Comparison of ENCODE assay signal across 8 cellular contexts in genomic region chr12:47773062-47773857, GRCh38. TPM values are rescaled to one million over a fixed set of nuclear protein-coding genes. Genes with fewer than 3 reads are reported as not detected.
DNase-seq lines count a peak whose midpoint lies in the region; ATAC-seq and TF ChIP-seq lines count a peak whose summit lies in the region.

Gene SLC48A1, plus strand, starts transcription at chr12:47773238. Its CDS starts 67 bp downstream, at chr12:47773305.

- intact Hi-C loops in activated CD8-positive, alpha-beta T cell treated with anti-CD3 and anti-CD28 coated beads for 36 hours (cut with micrococcal nuclease) = no loop called here

- no peaks in the 10 kb centered on the region for H3K27me3 ChIP-seq in ACC112 (ENCODE audit: insufficient read depth, low read length)
- H3K27me3 ChIP-seq in effector memory CD4-positive, alpha-beta T cell (replicated peaks; ENCODE audit: control insufficient read depth, insufficient read depth, low read length, poor library complexity, severe bottlenecking) = no peaks in the 10 kb centered on the region

- H3K79me2 ChIP-seq in ACC112 (ENCODE audit: control insufficient read depth, insufficient read depth, low read length, unreplicated experiment) = no peaks in the 10 kb centered on the region

- peak; percentile 87 for ATAC-seq in GM18511 (IDR thresholded peaks at IDR 0.05; ENCODE audit: unreplicated experiment)
- ATAC-seq in HG02970 (IDR thresholded peaks at IDR 0.05; ENCODE audit: low FRiP score, unreplicated experiment) = peak; percentile 72
- ATAC-seq in activated CD8-positive, alpha-beta T cell treated with anti-CD3 and anti-CD28 coated beads for 36 hours = peak; percentile 71

- H3K4me1 ChIP-seq in ACC112 (ENCODE audit: control insufficient read depth, insufficient read depth, low read length, unreplicated experiment) = peaks cover 47% of the 10 kb centered on the region
- H3K4me1 ChIP-seq in effector memory CD4-positive, alpha-beta T cell (ENCODE audit: control insufficient read depth, insufficient read depth, low read length, poor library complexity, severe bottlenecking) = peaks cover 9% of the 10 kb centered on the region

- CTCF ChIA-PET in activated CD8-positive, alpha-beta T cell treated with anti-CD3 and anti-CD28 coated beads for 36 hours (lab: Charles Lee) = interaction anchor here (0.9 to 19.4 kb wide), 10 partner anchors 9 to 64 kb away, joined by 3 to 685 read pairs (median 4); no protein-coding TSS in a partner anchor

- H3K9me3 ChIP-seq in effector memory CD4-positive, alpha-beta T cell (ENCODE audit: control insufficient read depth, low read length) = no peaks in the 10 kb centered on the region

- no peak within 1 kb of the TSS for H3K27ac ChIP-seq in ACC112 (ENCODE audit: low read depth, low read length)
- H3K27ac ChIP-seq in effector memory CD4-positive, alpha-beta T cell (ENCODE audit: insufficient read depth, low read length, poor library complexity, severe bottlenecking) = peak within 1 kb of the TSS; percentile 59

- H3K9me3 Mint-ChIP-seq in activated CD8-positive, alpha-beta T cell treated with anti-CD3 and anti-CD28 coated beads for 36 hours = no peaks in the 10 kb centered on the region

- H3K4me3 ChIP-seq in ACC112 (ENCODE audit: low read depth, low read length) = peak within 1 kb of the TSS; percentile 88
- peak within 1 kb of the TSS; percentile 66 for H3K4me3 ChIP-seq in effector memory CD4-positive, alpha-beta T cell (ENCODE audit: insufficient read depth, low read depth, low read length, poor library complexity, severe bottlenecking)

- H2AFZ ChIP-seq in ACC112 (ENCODE audit: low read length, unreplicated experiment) = peak within 1 kb of the TSS; percentile 93

- H3K4me1 Mint-ChIP-seq in activated CD8-positive, alpha-beta T cell treated with anti-CD3 and anti-CD28 coated beads for 36 hours (ENCODE audit: low read depth) = peaks cover 16% of the 10 kb centered on the region

- POLR2A ChIA-PET in activated CD8-positive, alpha-beta T cell treated with anti-CD3 and anti-CD28 coated beads for 36 hours (lab: Charles Lee) = interaction anchor here (0.6 to 2.2 kb wide), 7 partner anchors 8 to 44 kb away, joined by 3 to 11 read pairs (median 4); no protein-coding TSS in a partner anchor

- peak within 1 kb of the TSS; percentile 87 for H3K4me3 Mint-ChIP-seq in activated CD8-positive, alpha-beta T cell treated with anti-CD3 and anti-CD28 coated beads for 36 hours

- peak within 1 kb of the TSS; percentile 52 for H3K27ac Mint-ChIP-seq in activated CD8-positive, alpha-beta T cell treated with anti-CD3 and anti-CD28 coated beads for 36 hours

- DNase-seq in NCI-H226 = peak; percentile 57
- DNase-seq in activated CD8-positive, alpha-beta T cell treated with anti-CD3 and anti-CD28 coated beads for 36 hours = peak; percentile 64
- DNase-seq in effector memory CD4-positive, alpha-beta T cell = peak; percentile 60 to 65 (median 64)
- DNase-seq in mesenteric fat pad (ENCODE audit: low spot score) = peak; percentile 92
- DNase-seq in stimulated activated CD8-positive, alpha-beta memory T cell treated with anti-CD3 and anti-CD28 coated beads, Interleukin-15, amount 100 ng/mL, for 1 hour (ENCODE audit: low read depth) = peak; percentile 27

- no peaks in the 10 kb centered on the region for H3K36me3 ChIP-seq in ACC112 (ENCODE audit: insufficient read depth, low read length)
- no peaks in the 10 kb centered on the region for H3K36me3 ChIP-seq in effector memory CD4-positive, alpha-beta T cell (ENCODE audit: control insufficient read depth, insufficient read depth, low read length)

- no peaks in the 10 kb centered on the region for H3K36me3 Mint-ChIP-seq in activated CD8-positive, alpha-beta T cell treated with anti-CD3 and anti-CD28 coated beads for 36 hours (ENCODE audit: low read depth)

- H3K27me3 Mint-ChIP-seq in activated CD8-positive, alpha-beta T cell treated with anti-CD3 and anti-CD28 coated beads for 36 hours = no peaks in the 10 kb centered on the region

- no peak for TF ChIP-seq CTCF in activated CD8-positive, alpha-beta T cell treated with anti-CD3 and anti-CD28 coated beads for 36 hours (IDR thresholded peaks at IDR 0.05)

RNA-seq across cellular contexts. Expression of gene SLC48A1, which starts in this region (rescaled TPM):
- total RNA-seq in activated CD8-positive, alpha-beta T cell treated with anti-CD3 and anti-CD28 coated beads for 36 hours = 10 to 100 TPM in 1 of 2 experiments, 1 to 10 TPM in 1; 8.8 to 10.2 TPM
- 40.3 TPM for total RNA-seq in mesenteric fat pad

Comparison
In these comparisons a context has a peak if more than half of its experiments do, and no peak if none do; other contexts are left out.
1. DNase-seq: peak in every context shown above with its lines; median percentile 92 in mesenteric fat pad; 64 in activated CD8-positive, alpha-beta T cell treated with anti-CD3 and anti-CD28 coated beads for 36 hours; 64 in effector memory CD4-positive, alpha-beta T cell; 57 in NCI-H226; 27 in stimulated activated CD8-positive, alpha-beta memory T cell treated with anti-CD3 and anti-CD28 coated beads, Interleukin-15, amount 100 ng/mL, for 1 hour.